ENCODE assay signal across 27 cellular contexts in the genomic region with DNA sequence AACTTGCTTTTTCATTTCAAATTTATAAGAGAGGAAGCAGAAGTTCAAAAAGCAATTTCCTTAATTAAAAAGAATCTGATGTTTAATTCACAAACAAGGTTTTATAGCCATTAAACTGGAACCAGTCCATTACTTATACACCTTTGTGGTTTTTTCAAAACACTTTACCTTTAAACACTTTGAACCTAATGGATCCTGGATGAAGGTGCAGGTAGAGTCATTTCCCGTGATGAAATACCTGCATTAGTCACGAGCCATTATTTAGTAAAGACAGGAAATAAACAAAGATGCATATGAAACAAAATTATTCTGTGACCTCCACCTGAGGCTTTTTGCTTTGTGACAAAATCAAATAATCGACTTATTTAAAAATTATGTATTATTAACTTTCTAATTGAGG.
DNase-seq lines count a peak whose midpoint lies in the region; ATAC-seq, FAIRE-seq and TF ChIP-seq lines count a peak whose summit lies in the region.
"Had no signal": no experiment of that assay in that cellular context is flagged by ENCODE, and none has a peak within 500 bp of the region (broad histone marks: within the 10 kb centered on the region; RNA-seq: fewer than 3 reads in every experiment).

No MANE protein-coding gene starts in this region.

- H3K4me3 ChIP-seq in breast epithelium (no peak overlapping the region), K562 (no peak overlapping the region)
- H3K4me3 ChIP-seq: A549; BLaER1 treated with 17β-estradiol and CSF1 and Interleukin-3, amounts not matched to agents 10 nM and 100 nM; Peyer's patch; SJCRH30 had no signal

- intact Hi-C loops in MCF 10A (cut with micrococcal nuclease): loop anchor here (10.0 kb wide), 1 partner anchor 1177 kb away; no protein-coding TSS in a partner anchor
- intact Hi-C loops in breast epithelium (cut with DNase I; ENCODE audit: low total_unique reads): no loop called here
- intact Hi-C loops in K562 (cut with micrococcal nuclease): no loop called here

- H3K36me3 ChIP-seq in breast epithelium: no peaks in the 10 kb centered on the region
- H3K36me3 ChIP-seq in K562 (ENCODE audit: control insufficient read depth, insufficient read depth, low read length): no peaks in the 10 kb centered on the region
- H3K36me3 ChIP-seq: BLaER1 treated with 17β-estradiol and CSF1 and Interleukin-3, amounts not matched to agents 10 nM and 100 nM; Peyer's patch; SJCRH30 had no signal

- no peaks in the 10 kb centered on the region for H3K4me1 Mint-ChIP-seq in MCF 10A (ENCODE audit: insufficient read depth, unreplicated experiment)
- H3K4me1 Mint-ChIP-seq in stimulated activated naive CD8-positive, alpha-beta T cell treated with anti-CD3 and anti-CD28 coated beads, Interleukin-15, amount 100 ng/mL, for 72 hours: no peaks in the 10 kb centered on the region
- H3K4me1 Mint-ChIP-seq: IgD-negative memory B cell had no signal

- H3K9ac ChIP-seq in K562 (ENCODE audit: insufficient read depth in 1 of 2, low read depth in 2 of 2, low read length in 2 of 2): no peak overlapping the region
- H3K9ac ChIP-seq: BLaER1 treated with 17β-estradiol and CSF1 and Interleukin-3, amounts not matched to agents 10 nM and 100 nM had no signal

- POLR2A ChIA-PET in MCF 10A (lab: Yijun Ruan, JAX): interaction anchor here (0.6 kb wide), 1 partner anchor 69 kb away, joined by 3 read pairs; no protein-coding TSS in a partner anchor
- POLR2A ChIA-PET in K562 (lab: Yijun Ruan, JAX): no interaction called here

- no peaks in the 10 kb centered on the region for H3K79me2 ChIP-seq in K562 (ENCODE audit: control insufficient read depth, insufficient read depth, low read length)

- no peaks in the 10 kb centered on the region for H3K4me1 ChIP-seq in breast epithelium
- no peaks in the 10 kb centered on the region for H3K4me1 ChIP-seq in K562 (replicated peaks in 1 of 2; ENCODE audit: control insufficient read depth in 2 of 2, insufficient read depth in 2 of 2, low read length in 2 of 2)
- H3K4me1 ChIP-seq in foreskin keratinocyte: no peaks in the 10 kb centered on the region
- H3K4me1 ChIP-seq: A549; BLaER1 treated with 17β-estradiol and CSF1 and Interleukin-3, amounts not matched to agents 10 nM and 100 nM; Peyer's patch; SJCRH30 had no signal

- no peak for TF ChIP-seq RAD21 in K562 (CRISPR knock-in tag; conservative IDR thresholded peaks at IDR 0.05 in 1 of 2, IDR thresholded peaks at IDR 0.05 in 1 of 2)

- H3K4me2 ChIP-seq in K562 (ENCODE audit: insufficient read depth, low read length): no peak overlapping the region
- H3K4me2 ChIP-seq: A549; BLaER1 treated with 17β-estradiol and CSF1 and Interleukin-3, amounts not matched to agents 10 nM and 100 nM had no signal

- TF ChIP-seq POLR2A in breast epithelium (IDR thresholded peaks at IDR 0.05) (no peak), K562 (conservative IDR thresholded peaks at IDR 0.05) (no peak)

- no peaks in the 10 kb centered on the region for H3K9me3 Mint-ChIP-seq in MCF 10A (ENCODE audit: unreplicated experiment)
- H3K9me3 Mint-ChIP-seq in stimulated activated naive CD8-positive, alpha-beta T cell treated with anti-CD3 and anti-CD28 coated beads, Interleukin-15, amount 100 ng/mL, for 72 hours: peaks cover 0 to 4% of the 10 kb centered on the region in 2 donors
- H3K9me3 Mint-ChIP-seq: CD4-positive, alpha-beta T cell; IgD-negative memory B cell had no signal

- H3K27ac ChIP-seq in breast epithelium (no peak overlapping the region), K562 (ENCODE audit: extremely low read depth, low read depth, low read length) (no peak overlapping the region), foreskin keratinocyte (no peak overlapping the region)
- H3K27ac ChIP-seq: A549; BLaER1 treated with 17β-estradiol and CSF1 and Interleukin-3, amounts not matched to agents 10 nM and 100 nM; Peyer's patch; SJCRH30 had no signal

- H2AFZ ChIP-seq in K562 (ENCODE audit: low read depth, low read length): no peak overlapping the region

- CTCF ChIA-PET in MCF 10A (lab: Yijun Ruan, JAX) (interaction anchor here (0.7 kb wide), 1 partner anchor 842 kb away, joined by 3 read pairs; no protein-coding TSS in a partner anchor), K562 (lab: Yijun Ruan, JAX; ENCODE audit: low intra/inter-chr PET ratio) (no interaction called here)

- H3K9me3 ChIP-seq in breast epithelium: no peaks in the 10 kb centered on the region
- H3K9me3 ChIP-seq in K562 (replicated peaks; ENCODE audit: control insufficient read depth, insufficient read depth, low read depth, low read length): no peaks in the 10 kb centered on the region
- H3K9me3 ChIP-seq: A549, Peyer's patch, SJCRH30 had no signal

- no peaks in the 10 kb centered on the region for H3K27me3 ChIP-seq in breast epithelium
- H3K27me3 ChIP-seq in K562 (ENCODE audit: control insufficient read depth in 2 of 2, insufficient read depth in 2 of 2, low read length in 2 of 2): no peaks in the 10 kb centered on the region
- H3K27me3 ChIP-seq in foreskin keratinocyte: no peaks in the 10 kb centered on the region
- H3K27me3 ChIP-seq: BLaER1 treated with 17β-estradiol and CSF1 and Interleukin-3, amounts not matched to agents 10 nM and 100 nM; Peyer's patch had no signal

- WGBS in K562 (ENCODE audit: insufficient coverage, low coverage, missing lambda C conversion rate): 0% methylated on average over 3 of the region's 3 CpGs

- DNase-seq in MCF 10A (ENCODE audit: unreplicated experiment): peak; percentile 64
- DNase-seq in breast epithelium (ENCODE audit: low spot score in 2 of 2): no peak
- DNase-seq in K562 (ENCODE audit: extremely low read depth in 1 of 4, low spot score in 3 of 4): no peak
- peak; percentile 2 to 10 for DNase-seq in foreskin keratinocyte
- DNase-seq in stimulated activated naive CD8-positive, alpha-beta T cell treated with anti-CD3 and anti-CD28 coated beads, Interleukin-15, amount 100 ng/mL, for 72 hours: no peak
- DNase-seq in nucleus accumbens (lab: John Stamatoyannopoulos, UW): no peak
- no peak for DNase-seq in HT-29 (ENCODE audit: low spot score)
- DNase-seq: AML-193; CD4-positive, alpha-beta T cell; DMS79 treated with DMSO at 0.1 percent for 48 hours; HCEC 1CT; NCI-H1092; NCI-H1436 treated with DMSO at 0.1 percent for 48 hours; NCI-H1930; NCI-H446; NCI-H524 treated with DMSO at 0.1 percent for 48 hours; Peyer's patch had no signal

- in situ Hi-C loops in K562 (cut with MboI): no loop called here

- TF ChIP-seq CTCF in MCF 10A (IDR thresholded peaks at IDR 0.05; ENCODE audit: unreplicated experiment): no peak
- TF ChIP-seq CTCF in breast epithelium (IDR thresholded peaks at IDR 0.05): no peak
- no peak for TF ChIP-seq CTCF in K562 (IDR thresholded peaks at IDR 0.05 in 2 of 3, conservative IDR thresholded peaks at IDR 0.05 in 1 of 3; ENCODE audit: insufficient read depth in 2 of 3, low read depth in 1 of 3, low read length in 3 of 3)
- TF ChIP-seq CTCF in foreskin keratinocyte (conservative IDR thresholded peaks at IDR 0.05): no peak

- ATAC-seq in K562: no peak
- peak; percentile 57 for ATAC-seq in foreskin keratinocyte
- no peak for ATAC-seq in stimulated activated naive CD8-positive, alpha-beta T cell treated with anti-CD3 and anti-CD28 coated beads, Interleukin-15, amount 100 ng/mL, for 72 hours
- ATAC-seq: Right ventricle myocardium inferior, SK-N-SH treated with all-trans-retinoic acid at 6 μM for 48 hours had no signal

- H3K27me3 Mint-ChIP-seq in MCF 10A (ENCODE audit: insufficient read depth, unreplicated experiment): no peaks in the 10 kb centered on the region
- H3K27me3 Mint-ChIP-seq in stimulated activated naive CD8-positive, alpha-beta T cell treated with anti-CD3 and anti-CD28 coated beads, Interleukin-15, amount 100 ng/mL, for 72 hours: no peaks in the 10 kb centered on the region
- H3K27me3 Mint-ChIP-seq: CD4-positive, alpha-beta T cell had no signal

- H3K9me1 ChIP-seq in K562 (ENCODE audit: control insufficient read depth, insufficient read depth, low read length): no peaks in the 10 kb centered on the region

- no peak overlapping the region for H3K27ac Mint-ChIP-seq in MCF 10A (ENCODE audit: low read depth, unreplicated experiment)
- H3K27ac Mint-ChIP-seq in stimulated activated naive CD8-positive, alpha-beta T cell treated with anti-CD3 and anti-CD28 coated beads, Interleukin-15, amount 100 ng/mL, for 72 hours: no peak overlapping the region
- H3K27ac Mint-ChIP-seq: CD4-positive, alpha-beta T cell; IgD-negative memory B cell had no signal

- BruUV-seq in MCF 10A (replicated peaks; lab: Mats Ljungman, UMichigan) (no TSS peak), K562 (replicated peaks; lab: Mats Ljungman, UMichigan) (no TSS peak)

- H3K36me3 Mint-ChIP-seq in MCF 10A (ENCODE audit: insufficient read depth, unreplicated experiment): no peaks in the 10 kb centered on the region
- H3K36me3 Mint-ChIP-seq: IgD-negative memory B cell had no signal

- no peaks in the 10 kb centered on the region for H4K20me1 ChIP-seq in K562 (replicated peaks; ENCODE audit: control insufficient read depth, insufficient read depth, low read length)
- H4K20me1 ChIP-seq: BLaER1 treated with 17β-estradiol and CSF1 and Interleukin-3, amounts not matched to agents 10 nM and 100 nM had no signal

- H3K4me3 Mint-ChIP-seq in MCF 10A (ENCODE audit: unreplicated experiment): no peak overlapping the region
- no peak overlapping the region for H3K4me3 Mint-ChIP-seq in stimulated activated naive CD8-positive, alpha-beta T cell treated with anti-CD3 and anti-CD28 coated beads, Interleukin-15, amount 100 ng/mL, for 72 hours
- H3K4me3 Mint-ChIP-seq: CD4-positive, alpha-beta T cell; IgD-negative memory B cell had no signal

- no peak for TF ChIP-seq EP300 in K562 (IDR thresholded peaks at IDR 0.05; ENCODE audit: low read length)

- FAIRE-seq in K562 (lab: Jason Lieb, UNC): peak; percentile 11
- FAIRE-seq: A549, D721Med, GM12892, GM19239, H1 had no signal

TF ChIP-seq in K562, 482 proteins besides CTCF, POLR2A, EP300 and RAD21 (continues in another document):
- TF ChIP-seq, protein P1, sequence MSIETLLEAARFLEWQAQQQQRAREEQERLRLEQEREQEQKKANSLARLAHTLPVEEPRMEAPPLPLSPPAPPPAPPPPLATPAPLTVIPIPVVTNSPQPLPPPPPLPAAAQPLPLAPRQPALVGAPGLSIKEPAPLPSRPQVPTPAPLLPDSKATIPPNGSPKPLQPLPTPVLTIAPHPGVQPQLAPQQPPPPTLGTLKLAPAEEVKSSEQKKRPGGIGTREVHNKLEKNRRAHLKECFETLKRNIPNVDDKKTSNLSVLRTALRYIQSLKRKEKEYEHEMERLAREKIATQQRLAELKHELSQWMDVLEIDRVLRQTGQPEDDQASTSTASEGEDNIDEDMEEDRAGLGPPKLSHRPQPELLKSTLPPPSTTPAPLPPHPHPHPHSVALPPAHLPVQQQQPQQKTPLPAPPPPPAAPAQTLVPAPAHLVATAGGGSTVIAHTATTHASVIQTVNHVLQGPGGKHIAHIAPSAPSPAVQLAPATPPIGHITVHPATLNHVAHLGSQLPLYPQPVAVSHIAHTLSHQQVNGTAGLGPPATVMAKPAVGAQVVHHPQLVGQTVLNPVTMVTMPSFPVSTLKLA (conservative IDR thresholded peaks at IDR 0.05): no peak
- TF ChIP-seq PYGO2 (tag; IDR thresholded peaks at IDR 0.05): no peak

Comparison
In these comparisons a context has a peak if more than half of its experiments do, and no peak if none do; other contexts are left out.
1. DNase-seq: peak in MCF 10A (single experiment) and foreskin keratinocyte (2 of 2); none in breast epithelium (0 of 2), K562 (0 of 4), stimulated activated naive CD8-positive, alpha-beta T cell treated with anti-CD3 and anti-CD28 coated beads, Interleukin-15, amount 100 ng/mL, for 72 hours (0 of 2), nucleus accumbens (0 of 56) and HT-29 (single experiment).